In the genomic region with DNA sequence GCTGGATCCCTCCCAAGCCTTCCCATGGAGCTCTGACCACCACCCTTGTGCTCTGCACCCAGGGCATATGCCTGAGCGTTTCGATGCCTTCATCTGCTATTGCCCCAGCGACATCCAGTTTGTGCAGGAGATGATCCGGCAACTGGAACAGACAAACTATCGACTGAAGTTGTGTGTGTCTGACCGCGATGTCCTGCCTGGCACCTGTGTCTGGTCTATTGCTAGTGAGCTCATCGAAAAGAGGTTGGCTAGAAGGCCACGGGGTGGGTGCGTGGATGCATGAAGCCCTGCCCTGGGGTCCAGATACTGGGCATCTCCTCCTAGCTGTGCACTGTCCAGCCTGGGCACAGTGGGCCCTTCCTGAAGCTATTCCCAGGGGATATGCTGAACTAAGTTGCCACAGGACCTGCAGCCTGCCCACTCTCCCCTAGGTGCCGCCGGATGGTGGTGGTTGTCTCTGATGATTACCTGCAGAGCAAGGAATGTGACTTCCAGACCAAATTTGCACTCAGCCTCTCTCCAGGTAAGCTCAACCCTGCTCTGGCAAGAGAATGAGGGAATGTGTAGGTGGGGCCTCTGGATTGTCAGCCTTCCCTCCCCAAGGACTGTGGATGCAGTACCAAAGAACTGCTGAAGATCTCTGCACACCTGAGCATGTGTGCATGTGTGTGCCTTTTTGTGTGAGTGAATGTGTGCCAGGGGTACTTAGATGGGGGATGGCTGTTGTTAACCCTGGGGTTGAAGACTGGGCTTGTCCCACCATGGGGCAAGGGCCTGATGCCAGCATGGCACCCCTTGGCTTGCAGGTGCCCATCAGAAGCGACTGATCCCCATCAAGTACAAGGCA, we compare ENCODE assay signal across 9 cellular contexts. TPM values are rescaled to one million over a fixed set of nuclear protein-coding genes. Genes with fewer than 3 reads are reported as not detected.
A peak's percentile ranks its signal among the peaks of the same experiment; 100 is the strongest.
DNase-seq lines count a peak whose midpoint lies in the region; ATAC-seq and TF ChIP-seq lines count a peak whose summit lies in the region.
"Had no signal": no experiment of that assay in that cellular context is flagged by ENCODE, and none has a peak within 500 bp of the region (broad histone marks: within the 10 kb centered on the region; RNA-seq: fewer than 3 reads in every experiment).

No MANE protein-coding gene starts in this region.

- H3K27ac ChIP-seq in CD8-positive, alpha-beta memory T cell (ENCODE audit: low read depth, low read length), result no peak overlapping the region

- H3K27ac Mint-ChIP-seq in CD8-positive, alpha-beta memory T cell, result peak overlapping the region; percentile 2 to 99 (median 80)
- peak overlapping the region; percentile 52 to 90 for H3K27ac Mint-ChIP-seq in effector memory CD8-positive, alpha-beta T cell
- no peak overlapping the region for H3K27ac Mint-ChIP-seq in nephron

- no peak for ATAC-seq in effector memory CD8-positive, alpha-beta T cell (replicated peaks)

- DNase-seq in CD8-positive, alpha-beta memory T cell, result no peak
- DNase-seq in effector memory CD8-positive, alpha-beta T cell, result no peak
- DNase-seq in stimulated activated naive CD4-positive, alpha-beta T cell treated with Interleukin-2 at 50 U/mL for 16 hours (lab: John Stamatoyannopoulos, UW), result no peak
- no peak for DNase-seq in NCI-H82 treated with DMSO at 0.1 percent for 48 hours (lab: John Stamatoyannopoulos, UW; ENCODE audit: unreplicated experiment)
- DNase-seq in HuH-7.5 (ENCODE audit: low spot score), result no peak
- no peak for DNase-seq in GM10248 (ENCODE audit: extremely low spot score)
- DNase-seq: esophagus squamous epithelium had no signal

- H3K27me3 Mint-ChIP-seq in CD8-positive, alpha-beta memory T cell, result peaks cover 0 to 2% of the 10 kb centered on the region in 2 donors
- H3K27me3 Mint-ChIP-seq in effector memory CD8-positive, alpha-beta T cell, result no peaks in the 10 kb centered on the region
- H3K27me3 Mint-ChIP-seq in nephron (ENCODE audit: low read depth), result no peaks in the 10 kb centered on the region

- H3K36me3 ChIP-seq in CD8-positive, alpha-beta memory T cell (ENCODE audit: insufficient read depth, low read length), result peaks cover 9% of the 10 kb centered on the region
- H3K36me3 ChIP-seq in Loucy (ENCODE audit: insufficient read depth, low read length), result no peaks in the 10 kb centered on the region

- peaks cover 31% of the 10 kb centered on the region for H3K4me1 ChIP-seq in CD8-positive, alpha-beta memory T cell (ENCODE audit: insufficient read depth, low read length)
- peaks cover 30% of the 10 kb centered on the region for H3K4me1 ChIP-seq in Loucy (ENCODE audit: insufficient read depth, low read length, poor library complexity, severe bottlenecking)

- peak overlapping the region; percentile 89 for H3K4me2 ChIP-seq in Loucy (ENCODE audit: low read depth, low read length, poor library complexity, severe bottlenecking)

- peaks cover 0 to 4% (median 4%) of the 10 kb centered on the region in 5 donors for H3K9me3 Mint-ChIP-seq in CD8-positive, alpha-beta memory T cell
- H3K9me3 Mint-ChIP-seq in effector memory CD8-positive, alpha-beta T cell, result no peaks in the 10 kb centered on the region
- H3K9me3 Mint-ChIP-seq in nephron, result peaks cover 3% of the 10 kb centered on the region

- CTCF ChIA-PET in CD8-positive, alpha-beta memory T cell (lab: Charles Lee), result interaction anchor here (1.0 to 7.7 kb wide), 3 partner anchors 13 to 206 kb away, joined by 3 to 60 read pairs (median 3); a partner anchor contains a TSS
- CTCF ChIA-PET in GM10248 (lab: Yijun Ruan, JAX), result interaction anchor here (0.8 to 5.5 kb wide), 6 partner anchors 13 to 206 kb away, joined by 3 to 30 read pairs (median 6); a partner anchor contains a TSS

- peaks cover 47 to 54% (median 52%) of the 10 kb centered on the region in 3 donors for H3K4me1 Mint-ChIP-seq in CD8-positive, alpha-beta memory T cell
- H3K4me1 Mint-ChIP-seq in effector memory CD8-positive, alpha-beta T cell (ENCODE audit: low read depth in 2 of 2), result peaks cover 34 to 47% of the 10 kb centered on the region in 2 donors
- H3K4me1 Mint-ChIP-seq in nephron, result peaks cover 29% of the 10 kb centered on the region

- H3K27me3 ChIP-seq in CD8-positive, alpha-beta memory T cell (ENCODE audit: insufficient read depth, low read length, poor library complexity, severe bottlenecking), result no peaks in the 10 kb centered on the region
- H3K27me3 ChIP-seq in Loucy (ENCODE audit: insufficient read depth, low read length, poor library complexity, severe bottlenecking), result no peaks in the 10 kb centered on the region
- H3K27me3 ChIP-seq: esophagus squamous epithelium had no signal

- H3K9me3 ChIP-seq in CD8-positive, alpha-beta memory T cell (ENCODE audit: low read length), result no peaks in the 10 kb centered on the region
- no peaks in the 10 kb centered on the region for H3K9me3 ChIP-seq in Loucy (ENCODE audit: insufficient read depth, low read depth, low read length)
- H3K9me3 ChIP-seq: esophagus squamous epithelium had no signal

- POLR2A ChIA-PET in CD8-positive, alpha-beta memory T cell (lab: Charles Lee), result interaction anchor here (2.7 kb wide), 1 partner anchor 25 kb away, joined by 17 read pairs; a partner anchor contains a TSS
- POLR2A ChIA-PET in GM10248 (lab: Yijun Ruan, JAX), result interaction anchor here (1.2 kb wide), 1 partner anchor 24 kb away, joined by 5 read pairs; a partner anchor contains a TSS

- H3K4me3 ChIP-seq in CD8-positive, alpha-beta memory T cell (ENCODE audit: low read length), result no peak overlapping the region
- H3K4me3 ChIP-seq in Loucy (ENCODE audit: low read length, poor library complexity, severe bottlenecking), result peak overlapping the region; percentile 81

- H2AFZ ChIP-seq in Loucy (ENCODE audit: low read length), result no peak overlapping the region

- peak overlapping the region; percentile 87 to 99 (median 95) for H3K4me3 Mint-ChIP-seq in CD8-positive, alpha-beta memory T cell
- H3K4me3 Mint-ChIP-seq in effector memory CD8-positive, alpha-beta T cell, result peak overlapping the region; percentile 92 to 97
- peak overlapping the region; percentile 46 to 73 (median 49) for H3K4me3 Mint-ChIP-seq in nephron

- H3K9me2 ChIP-seq in Loucy (replicated peaks; ENCODE audit: low read depth, low read length), result no peaks in the 10 kb centered on the region

- H3K9ac ChIP-seq in Loucy (ENCODE audit: low read depth, low read length, poor library complexity, severe bottlenecking), result no peak overlapping the region

- no peaks in the 10 kb centered on the region for H3F3A ChIP-seq in Loucy (ENCODE audit: low read depth)

- H4K20me1 ChIP-seq in Loucy (ENCODE audit: insufficient read depth, low read length, poor library complexity, severe bottlenecking), result peaks cover 22% of the 10 kb centered on the region

- peaks cover 4 to 46% (median 14%) of the 10 kb centered on the region in 3 donors for H3K36me3 Mint-ChIP-seq in CD8-positive, alpha-beta memory T cell
- H3K36me3 Mint-ChIP-seq in effector memory CD8-positive, alpha-beta T cell (ENCODE audit: insufficient read depth), result peaks cover 39% of the 10 kb centered on the region
- peaks cover 7% of the 10 kb centered on the region for H3K36me3 Mint-ChIP-seq in nephron (ENCODE audit: low read depth)

- TF ChIP-seq CTCF in Loucy (conservative IDR thresholded peaks at IDR 0.05; ENCODE audit: low read length) (no peak), nephron (IDR thresholded peaks at IDR 0.05; ENCODE audit: unreplicated experiment in 3 of 3) (no peak), GM10248 (IDR thresholded peaks at IDR 0.05; ENCODE audit: control extremely low read depth, extremely low read depth, low read depth, missing control alignments) (no peak)

- H3K79me2 ChIP-seq in Loucy (ENCODE audit: insufficient read depth, low read length), result peaks cover 47% of the 10 kb centered on the region

RNA-seq across cellular contexts. Expression of a gene that starts 2.1 kb away (rescaled TPM):
- 10 to 100 TPM; 32.9 to 35.9 TPM for total RNA-seq in CD8-positive, alpha-beta memory T cell
- polyA plus RNA-seq in CD8-positive, alpha-beta memory T cell, result 108 TPM

RNA-seq across cellular contexts. Expression of a gene that starts 3.6 kb away (rescaled TPM):
- 10 to 100 TPM; 67.1 to 67.4 TPM for total RNA-seq in CD8-positive, alpha-beta memory T cell
- 49.0 TPM for polyA plus RNA-seq in CD8-positive, alpha-beta memory T cell

RNA-seq across cellular contexts. Expression of a gene that starts 24.8 kb away (rescaled TPM):
- 10 to 100 TPM; 56.3 to 60.0 TPM for total RNA-seq in CD8-positive, alpha-beta memory T cell
- polyA plus RNA-seq in CD8-positive, alpha-beta memory T cell, result 16.4 TPM

Comparison
In these comparisons a context has a peak if more than half of its experiments do, and no peak if none do; other contexts are left out.
1. H3K27ac Mint-ChIP-seq: peak in CD8-positive, alpha-beta memory T cell (8 of 8) and effector memory CD8-positive, alpha-beta T cell (2 of 2); none in nephron (0 of 3).
2. Peak in every context shown above with its lines, with median percentiles within 50 percentile points of each other: H3K4me3 Mint-ChIP-seq.